8 cellular contexts compared by ENCODE assay signal in the genomic region with DNA sequence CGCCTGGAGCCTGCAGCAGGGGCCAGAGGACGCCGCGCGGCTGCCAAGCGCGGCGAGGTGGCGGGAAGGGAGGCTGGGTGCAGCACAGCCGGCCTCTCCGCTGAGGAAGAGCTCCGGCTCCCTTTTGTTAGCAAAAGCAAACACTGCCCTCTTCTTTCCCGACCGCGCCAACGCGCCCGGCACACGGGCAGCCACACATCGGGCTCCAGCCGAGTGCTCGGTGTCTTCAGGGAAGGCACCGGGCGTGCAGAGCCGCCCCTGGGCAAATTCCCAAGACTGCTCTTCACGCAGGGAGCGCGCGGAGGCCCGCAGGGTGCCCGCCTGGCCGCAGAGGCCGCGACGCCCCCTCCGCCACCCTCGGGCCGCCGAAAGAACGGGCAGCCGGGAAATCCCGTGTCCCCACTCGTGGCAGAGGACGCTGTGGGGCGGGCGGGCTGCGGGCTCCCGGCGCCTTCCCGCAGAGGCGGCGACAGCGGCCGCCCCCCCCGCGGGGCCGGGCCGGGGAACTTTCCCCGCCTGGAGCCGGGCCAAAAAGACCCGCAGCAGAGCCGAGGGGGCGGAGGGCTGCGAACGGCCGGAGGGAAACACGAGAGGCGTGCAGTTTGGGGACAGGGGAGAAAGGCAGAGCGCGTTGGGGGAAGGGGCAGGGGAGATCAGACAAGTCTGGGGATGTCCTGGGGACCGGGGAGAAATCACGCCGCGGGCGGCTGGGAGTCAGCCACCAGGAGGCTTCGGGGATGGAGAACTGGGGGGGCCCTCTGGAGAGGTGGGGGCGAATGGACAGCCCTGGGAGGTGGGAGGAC. TPM values are rescaled to one million over a fixed set of nuclear protein-coding genes. Genes with fewer than 3 reads are reported as not detected.
DNase-seq lines count a peak whose midpoint lies in the region; ATAC-seq and TF ChIP-seq lines count a peak whose summit lies in the region.

No MANE protein-coding gene starts in this region.

- TF ChIP-seq POLR2A in spleen (IDR thresholded peaks at IDR 0.05): no peak

- WGBS in spleen, 5 donors: 2 to 3% (median 2%) methylated on average over 41 to 77 of the region's 77 CpGs

- H3K27ac ChIP-seq in layer of hippocampus (ENCODE audit: low read depth, low read length) (peak overlapping the region; percentile 94), spleen (peak overlapping the region in 5 of 8 donors; percentile 19 to 55 (median 41))

- peaks cover 0 to 45% (median 22%) of the 10 kb centered on the region in 6 donors for H3K4me1 ChIP-seq in spleen

- intact Hi-C loops in spleen (cut with DNase I; ENCODE audit: low total_unique reads): loop anchor here (10.0 kb wide), 1 partner anchor 168 kb away; no protein-coding TSS in a partner anchor

- H3K36me3 ChIP-seq in GM06990 (ENCODE audit: control insufficient read depth, insufficient read depth, low read length) (no peaks in the 10 kb centered on the region), spleen (no peaks in the 10 kb centered on the region)

- H3K4me3 ChIP-seq in GM06990 (replicated peaks; ENCODE audit: low read depth, low read length) (peak overlapping the region; percentile 67), choroid plexus epithelial cell (ENCODE audit: low read depth, low read length) (peak overlapping the region; percentile 25), spleen (peak overlapping the region; percentile 47 to 70 (median 52))

- no peaks in the 10 kb centered on the region; the same call in 1 of the 2 replicates for H3K27me3 ChIP-seq in GM06990 (replicated peaks; ENCODE audit: control insufficient read depth, insufficient read depth, low read length)
- no peaks in the 10 kb centered on the region for H3K27me3 ChIP-seq in layer of hippocampus (ENCODE audit: control insufficient read depth, insufficient read depth, low read length)
- H3K27me3 ChIP-seq in spleen (replicated peaks in 1 of 7): peaks cover 0 to 91% (median 48%) of the 10 kb centered on the region in 7 donors

- TF ChIP-seq CTCF in GM06990 (IDR thresholded peaks at IDR 0.05; ENCODE audit: insufficient read depth, low read length, poor library complexity, severe bottlenecking) (peak; percentile 53), choroid plexus epithelial cell (conservative IDR thresholded peaks at IDR 0.05; ENCODE audit: low read depth, low read length) (peak; percentile 38), spleen (IDR thresholded peaks at IDR 0.05 in 8 of 11, conservative IDR thresholded peaks at IDR 0.05 in 3 of 11) (peak in 4 of 11 experiments; percentile 27 to 60 (median 32))

- peak; percentile 42 for DNase-seq in GM06990 (ENCODE audit: extremely low read depth, insufficient read length)
- peak; percentile 49 for DNase-seq in LoVo (ENCODE audit: low spot score)
- peak; percentile 58 for DNase-seq in SK-N-DZ (ENCODE audit: low spot score)
- peak; percentile 15 for DNase-seq in choroid plexus epithelial cell (ENCODE audit: low read depth)
- DNase-seq in spleen: peak; percentile 81

- no peaks in the 10 kb centered on the region for H3K9me3 ChIP-seq in spleen

- no peak for ATAC-seq in GM18867 (IDR thresholded peaks at IDR 0.05; ENCODE audit: unreplicated experiment)
- ATAC-seq in HG03159 (IDR thresholded peaks at IDR 0.05; ENCODE audit: unreplicated experiment): no peak

RNA-seq across cellular contexts. Expression of gene CADM1, which starts 0.9 kb away (rescaled TPM):
- 31.7 and 44.5 TPM in 2 replicates for polyA plus RNA-seq in SK-N-DZ (2014; cell fraction: cytosol; rRNA removed)
- 29.0 and 34.1 TPM in 2 replicates for polyA plus RNA-seq in SK-N-DZ (2014; cell fraction: nucleus; rRNA removed)
- 10 to 100 TPM in 5 of 7 donors, 1 to 10 TPM in 2; 9.5 to 18.8 (median 12.0) TPM for total RNA-seq in spleen
- polyA plus RNA-seq in spleen: 1 to 10 TPM; 1.4 to 3.4 (median 2.1) TPM

Comparison
In these comparisons a context has a peak if more than half of its experiments do, and no peak if none do; other contexts are left out.
1. DNase-seq: peak in every context shown above with its lines; median percentile 81 in spleen; 58 in SK-N-DZ; 49 in LoVo; 42 in GM06990; 15 in choroid plexus epithelial cell.